ENCODE assay signal across 8 cellular contexts in the genomic region with DNA sequence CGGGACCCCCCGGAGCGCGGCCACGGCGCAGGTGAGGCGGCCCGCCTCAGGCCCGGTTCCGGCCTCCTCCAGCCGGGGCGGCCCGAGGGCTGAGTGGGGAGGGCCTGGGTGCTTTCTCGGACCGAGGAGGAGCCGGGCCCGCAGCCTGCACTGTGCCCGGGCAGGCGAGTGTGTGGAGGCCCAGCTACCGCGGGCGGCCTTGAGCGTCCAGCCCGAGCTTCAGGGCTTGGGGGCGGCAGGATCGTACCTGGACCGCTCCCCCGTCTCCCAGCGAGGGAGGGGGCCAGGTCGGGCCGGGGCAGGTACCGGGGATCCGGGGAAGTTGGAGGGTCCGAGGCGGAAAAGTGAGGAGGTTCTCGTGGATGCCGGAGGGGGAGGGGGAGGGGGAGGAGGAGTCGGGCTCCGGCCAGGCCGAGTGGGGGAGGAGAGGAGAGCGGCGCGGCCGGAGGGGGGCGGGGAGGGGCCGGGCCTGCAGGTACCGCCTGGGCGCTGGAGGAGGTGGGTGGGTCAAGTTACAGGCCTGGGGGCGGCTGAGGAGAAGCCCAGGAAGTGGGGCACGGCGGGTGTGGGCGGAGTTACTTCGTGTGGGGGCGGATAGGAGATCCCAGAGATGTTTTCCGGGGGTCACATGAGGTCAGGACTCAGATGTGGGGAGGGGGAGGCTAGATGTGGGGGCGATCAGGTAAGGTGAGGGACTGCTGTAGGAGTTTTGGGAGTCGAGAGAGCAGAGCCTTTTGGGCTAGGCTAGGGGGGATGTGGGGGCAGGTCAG. TPM values are rescaled to one million over a fixed set of nuclear protein-coding genes. Genes with fewer than 3 reads are reported as not detected.
DNase-seq lines count a peak whose midpoint lies in the region; ATAC-seq, FAIRE-seq and TF ChIP-seq lines count a peak whose summit lies in the region.

No MANE protein-coding gene starts in this region.

- H3K9me1 ChIP-seq in keratinocyte (ENCODE audit: control insufficient read depth, extremely low read depth, insufficient read depth, low read length): no peaks in the 10 kb centered on the region

- peaks cover 69% of the 10 kb centered on the region for H3K79me2 ChIP-seq in keratinocyte (ENCODE audit: control insufficient read depth, insufficient read depth, low read length)

- peak; percentile 81 for DNase-seq in ELF-1 (ENCODE audit: low read depth, low spot score)
- DNase-seq in H7: peak; percentile 99
- peak; percentile 26 for DNase-seq in NCI-H774 (lab: John Stamatoyannopoulos, UW)
- peak; percentile 34 for DNase-seq in astrocyte of the spinal cord (ENCODE audit: low read depth, low spot score)
- no peak for DNase-seq in keratinocyte (ENCODE audit: low read depth, low spot score)
- peak; percentile 79 for DNase-seq in stimulated activated CD8-positive, alpha-beta memory T cell treated with anti-CD3 and anti-CD28 coated beads, Interleukin-4, amount 100 ng/mL, for 48 hours
- DNase-seq in GOT3 (lab: John Stamatoyannopoulos, UW): no peak

- peak overlapping the region; percentile 78 for H3K9ac ChIP-seq in keratinocyte (ENCODE audit: control insufficient read depth, extremely low read depth, insufficient read depth, low read length)

- no peaks in the 10 kb centered on the region for H3K9me3 ChIP-seq in keratinocyte (ENCODE audit: control insufficient read depth, low read depth, low read length)

- no peak for FAIRE-seq in keratinocyte (lab: Jason Lieb, UNC)

- peaks cover 20% of the 10 kb centered on the region for H4K20me1 ChIP-seq in keratinocyte (ENCODE audit: control insufficient read depth, extremely low read depth, insufficient read depth, low read length)

- H3K36me3 ChIP-seq in H7 (replicated peaks; ENCODE audit: control insufficient read depth, insufficient read depth, low read length): peaks cover 14% of the 10 kb centered on the region
- peaks cover 16 to 30% of the 10 kb centered on the region in 2 experiments for H3K36me3 ChIP-seq in keratinocyte (ENCODE audit: control insufficient read depth in 2 of 2, extremely low read depth in 1 of 2, insufficient read depth in 2 of 2, low read length in 2 of 2)

- in situ Hi-C loops in astrocyte of the spinal cord (cut with HindIII; ENCODE audit: low sequenced_read_pairs): no loop called here

- H3K4me1 ChIP-seq in keratinocyte (ENCODE audit: control insufficient read depth, extremely low read depth, insufficient read depth, low read length): peaks cover 32% of the 10 kb centered on the region

- H3K27me3 ChIP-seq in H7 (ENCODE audit: control insufficient read depth, insufficient read depth, low read length) (no peaks in the 10 kb centered on the region), keratinocyte (ENCODE audit: control insufficient read depth, extremely low read depth, insufficient read depth, low read length) (no peaks in the 10 kb centered on the region)

- peak overlapping the region; percentile 90 for H3K4me2 ChIP-seq in keratinocyte (ENCODE audit: control insufficient read depth, extremely low read depth, insufficient read depth, low read depth, low read length)

- no peak for ATAC-seq in GM21526 (IDR thresholded peaks at IDR 0.05; ENCODE audit: low FRiP score, unreplicated experiment)

- no peak overlapping the region for H2AFZ ChIP-seq in keratinocyte (ENCODE audit: control insufficient read depth, low read length)

- TF ChIP-seq CTCF in astrocyte of the spinal cord (IDR thresholded peaks at IDR 0.05; ENCODE audit: low read depth, low read length) (no peak), keratinocyte (optimal IDR thresholded peaks at IDR 0.05 in 1 of 3, IDR thresholded peaks at IDR 0.05 in 1 of 3, conservative IDR thresholded peaks at IDR 0.05 in 1 of 3; ENCODE audit: extremely low read depth in 1 of 3, insufficient read depth in 2 of 3, low read length in 3 of 3) (no peak)

- H3K4me3 ChIP-seq in H7 (ENCODE audit: insufficient read depth, low read depth, low read length) (peak overlapping the region; percentile 94), astrocyte of the spinal cord (ENCODE audit: low read depth, low read length) (peak overlapping the region; percentile 82), keratinocyte (ENCODE audit: control insufficient read depth in 2 of 3, extremely low read depth in 1 of 3, insufficient read depth in 2 of 3, low read depth in 1 of 3, low read length in 3 of 3) (peak overlapping the region; percentile 63 to 95 (median 91))

- dilution Hi-C loops in keratinocyte (cut with MboI; ENCODE audit: extremely low pct_ligation_motif_present, low sequenced_read_pairs): no loop called here

- peak overlapping the region; percentile 43 for H3K27ac ChIP-seq in keratinocyte (ENCODE audit: control insufficient read depth, insufficient read depth, low read length)

RNA-seq across cellular contexts. Expression of gene NACC1, which starts 0.5 kb away (rescaled TPM):
- total RNA-seq in H7 (2014; rRNA removed; shearing (Covaris generic)): 254 and 292 TPM in 2 replicates
- 32.9 to 63.2 TPM (median 56.4 TPM) in 3 replicates for polyA plus RNA-seq in keratinocyte
- 7.8 TPM for polyA plus RNA-seq in keratinocyte (2011; ENCODE audit: low read depth)
- 65.8 and 136 TPM in 2 replicates for polyA plus RNA-seq in keratinocyte (2011; cell fraction: cytosol; rRNA removed)
- polyA plus RNA-seq in keratinocyte (2011; cell fraction: nucleus; rRNA removed): 67.5 and 126 TPM in 2 replicates
- polyA plus RNA-seq in keratinocyte (2012; ENCODE audit: low replicate concordance): 19.0 and 54.1 TPM in 2 replicates
- 57.3 to 123 TPM (median 88.9 TPM) in 3 replicates for polyA minus RNA-seq in keratinocyte
- 190 TPM for polyA minus RNA-seq in keratinocyte (2011; cell fraction: cytosol; rRNA and poly(A)+ RNA removed)
- polyA minus RNA-seq in keratinocyte (2011; cell fraction: nucleus; rRNA and poly(A)+ RNA removed): 58.6 and 62.1 TPM in 2 replicates

RNA-seq across cellular contexts. Expression of gene TRMT1, which starts 2.1 kb away (rescaled TPM):
- total RNA-seq in H7 (2014; rRNA removed; shearing (Covaris generic)): 81.5 and 89.1 TPM in 2 replicates
- polyA plus RNA-seq in keratinocyte: 30.9 to 44.6 TPM (median 34.5 TPM) in 3 replicates
- polyA plus RNA-seq in keratinocyte (2011; ENCODE audit: low read depth): 64.5 TPM
- polyA plus RNA-seq in keratinocyte (2011; cell fraction: cytosol; rRNA removed): 18.8 and 28.3 TPM in 2 replicates
- polyA plus RNA-seq in keratinocyte (2011; cell fraction: nucleus; rRNA removed): 196 and 219 TPM in 2 replicates
- polyA plus RNA-seq in keratinocyte (2012; ENCODE audit: low replicate concordance): 32.8 and 38.3 TPM in 2 replicates
- 35.2 to 56.0 TPM (median 36.5 TPM) in 3 replicates for polyA minus RNA-seq in keratinocyte
- polyA minus RNA-seq in keratinocyte (2011; cell fraction: cytosol; rRNA and poly(A)+ RNA removed): 49.7 TPM
- polyA minus RNA-seq in keratinocyte (2011; cell fraction: nucleus; rRNA and poly(A)+ RNA removed): 33.5 and 41.8 TPM in 2 replicates

RNA-seq across cellular contexts. Expression of gene LYL1, which starts 16.0 kb away (rescaled TPM):
- total RNA-seq in H7 (2014; rRNA removed; shearing (Covaris generic)): 1.5 and 1.7 TPM in 2 replicates
- 0.07 to 0.26 TPM (median 0.13 TPM) in 3 replicates for polyA plus RNA-seq in keratinocyte
- 0.35 TPM for polyA plus RNA-seq in keratinocyte (2011; ENCODE audit: low read depth)
- polyA plus RNA-seq in keratinocyte (2011; cell fraction: cytosol; rRNA removed): 0.08 and 0.09 TPM in 2 replicates
- polyA plus RNA-seq in keratinocyte (2011; cell fraction: nucleus; rRNA removed): 0.08 and 0.19 TPM in 2 replicates
- polyA plus RNA-seq in keratinocyte (2012; ENCODE audit: low replicate concordance): 0.10 and 0.50 TPM in 2 replicates
- 0.20 TPM in 1 of 3 replicates, not detected in the others for polyA minus RNA-seq in keratinocyte
- not detected for polyA minus RNA-seq in keratinocyte (2011; cell fraction: cytosol; rRNA and poly(A)+ RNA removed)
- not detected in 2 replicates for polyA minus RNA-seq in keratinocyte (2011; cell fraction: nucleus; rRNA and poly(A)+ RNA removed)

RNA-seq across cellular contexts. Expression of gene STX10, which starts 31.6 kb away (rescaled TPM):
- total RNA-seq in H7 (2014; rRNA removed; shearing (Covaris generic)): 60.1 and 60.7 TPM in 2 replicates
- polyA plus RNA-seq in keratinocyte: 61.3 to 77.7 TPM (median 65.2 TPM) in 3 replicates
- 38.2 TPM for polyA plus RNA-seq in keratinocyte (2011; ENCODE audit: low read depth)
- 35.8 and 63.9 TPM in 2 replicates for polyA plus RNA-seq in keratinocyte (2011; cell fraction: cytosol; rRNA removed)
- polyA plus RNA-seq in keratinocyte (2011; cell fraction: nucleus; rRNA removed): 66.9 and 67.6 TPM in 2 replicates
- 45.3 and 69.9 TPM in 2 replicates for polyA plus RNA-seq in keratinocyte (2012; ENCODE audit: low replicate concordance)
- polyA minus RNA-seq in keratinocyte: 38.6 to 91.6 TPM (median 43.4 TPM) in 3 replicates
- polyA minus RNA-seq in keratinocyte (2011; cell fraction: cytosol; rRNA and poly(A)+ RNA removed): 59.3 TPM
- 11.0 and 11.1 TPM in 2 replicates for polyA minus RNA-seq in keratinocyte (2011; cell fraction: nucleus; rRNA and poly(A)+ RNA removed)

RNA-seq across cellular contexts. Expression of gene IER2, which starts 31.6 kb away (rescaled TPM):
- 34.5 and 56.4 TPM in 2 replicates for total RNA-seq in H7 (2014; rRNA removed; shearing (Covaris generic))
- 9.9 to 38.9 TPM (median 14.4 TPM) in 3 replicates for polyA plus RNA-seq in keratinocyte
- 21.2 TPM for polyA plus RNA-seq in keratinocyte (2011; ENCODE audit: low read depth)
- 9.0 and 19.0 TPM in 2 replicates for polyA plus RNA-seq in keratinocyte (2011; cell fraction: cytosol; rRNA removed)
- 48.0 and 55.4 TPM in 2 replicates for polyA plus RNA-seq in keratinocyte (2011; cell fraction: nucleus; rRNA removed)
- 46.3 and 109 TPM in 2 replicates for polyA plus RNA-seq in keratinocyte (2012; ENCODE audit: low replicate concordance)
- 2.8 to 14.6 TPM (median 2.9 TPM) in 3 replicates for polyA minus RNA-seq in keratinocyte
- 14.6 TPM for polyA minus RNA-seq in keratinocyte (2011; cell fraction: cytosol; rRNA and poly(A)+ RNA removed)
- polyA minus RNA-seq in keratinocyte (2011; cell fraction: nucleus; rRNA and poly(A)+ RNA removed): 14.2 and 16.2 TPM in 2 replicates

Comparison
In these comparisons a context has a peak if more than half of its experiments do, and no peak if none do; other contexts are left out.
1. DNase-seq: peak in ELF-1 (single experiment), H7 (single experiment), NCI-H774 (single experiment), astrocyte of the spinal cord (single experiment) and stimulated activated CD8-positive, alpha-beta memory T cell treated with anti-CD3 and anti-CD28 coated beads, Interleukin-4, amount 100 ng/mL, for 48 hours (single experiment); none in keratinocyte (single experiment) and GOT3 (single experiment).
2. Peak in every context shown above with its lines, with median percentiles within 50 percentile points of each other: H3K4me3 ChIP-seq.